Comparison of ENCODE assay signal across 23 cellular contexts in the genomic region with DNA sequence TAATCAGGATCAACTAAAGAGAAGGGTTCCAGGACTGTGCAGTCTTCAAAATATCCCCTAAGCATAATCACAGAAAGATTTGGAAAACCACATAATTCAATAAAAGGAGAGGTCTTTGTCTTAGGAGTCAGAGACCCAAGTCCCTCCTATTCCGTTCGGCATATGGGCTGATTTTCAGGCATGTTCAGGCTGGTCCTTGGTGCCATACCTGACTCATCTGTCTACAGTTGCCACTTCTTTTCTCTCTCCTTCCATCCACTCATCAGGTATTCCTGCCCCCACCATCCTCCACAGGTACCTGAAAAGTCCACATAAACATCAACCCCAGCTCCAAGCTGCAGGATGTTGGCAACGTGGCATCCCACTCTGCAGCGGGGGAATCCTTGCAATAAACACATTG. TPM values are rescaled to one million over a fixed set of nuclear protein-coding genes. Genes with fewer than 3 reads are reported as not detected.
DNase-seq lines count a peak whose midpoint lies in the region; ATAC-seq and TF ChIP-seq lines count a peak whose summit lies in the region.
"Had no signal": no experiment of that assay in that cellular context is flagged by ENCODE, and none has a peak within 500 bp of the region (broad histone marks: within the 10 kb centered on the region; RNA-seq: fewer than 3 reads in every experiment).

No MANE protein-coding gene starts in this region.

- no peaks in the 10 kb centered on the region for H3K27me3 Mint-ChIP-seq in MCF 10A (ENCODE audit: insufficient read depth, unreplicated experiment)

- CTCF ChIA-PET in MCF 10A (lab: Yijun Ruan, JAX) (interaction anchor here (0.7 to 1.1 kb wide), 2 partner anchors 30 to 918 kb away, joined by 5 read pairs; a partner anchor contains a TSS), RWPE1 (lab: Yijun Ruan, JAX) (interaction anchor here (1.1 kb wide), 1 partner anchor 29 kb away, joined by 4 read pairs; no protein-coding TSS in a partner anchor)

- H3K27me3 ChIP-seq in breast epithelium = no peaks in the 10 kb centered on the region
- H3K27me3 ChIP-seq: BLaER1, MG63 had no signal

- H3K27ac Mint-ChIP-seq in MCF 10A (ENCODE audit: low read depth, unreplicated experiment) = no peak overlapping the region

- H3K4me3 ChIP-seq in breast epithelium = no peak overlapping the region
- H3K4me3 ChIP-seq: BLaER1, MG63, SK-N-MC had no signal

- no peaks in the 10 kb centered on the region for H3K9me3 Mint-ChIP-seq in MCF 10A (ENCODE audit: unreplicated experiment)
- H3K9me3 Mint-ChIP-seq: CD4-positive, CD25-positive, alpha-beta regulatory T cell had no signal

- no peak overlapping the region for H3K4me3 Mint-ChIP-seq in MCF 10A (ENCODE audit: unreplicated experiment)
- H3K4me3 Mint-ChIP-seq: CD4-positive, CD25-positive, alpha-beta regulatory T cell had no signal

- peaks cover 6% of the 10 kb centered on the region for H3K4me1 Mint-ChIP-seq in MCF 10A (ENCODE audit: insufficient read depth, unreplicated experiment)

- BruUV-seq in MCF 10A (replicated peaks; lab: Mats Ljungman, UMichigan) = no TSS peak

- ATAC-seq in esophagus mucosa = peak; percentile 75

- TF ChIP-seq CTCF in MCF 10A (IDR thresholded peaks at IDR 0.05; ENCODE audit: unreplicated experiment) = no peak
- TF ChIP-seq CTCF in breast epithelium (IDR thresholded peaks at IDR 0.05) = no peak
- TF ChIP-seq CTCF in RWPE1 (conservative IDR thresholded peaks at IDR 0.05; ENCODE audit: low read depth) = no peak

- TF ChIP-seq POLR2A in breast epithelium (IDR thresholded peaks at IDR 0.05) = no peak

- H3K36me3 Mint-ChIP-seq in MCF 10A (ENCODE audit: insufficient read depth, unreplicated experiment) = no peaks in the 10 kb centered on the region
- H3K36me3 Mint-ChIP-seq: CD4-positive, CD25-positive, alpha-beta regulatory T cell had no signal

- no peaks in the 10 kb centered on the region for H3K9me3 ChIP-seq in breast epithelium
- H3K9me3 ChIP-seq: BLaER1, MG63 had no signal

- POLR2A ChIA-PET in MCF 10A (lab: Yijun Ruan, JAX) (interaction anchor here (0.6 to 2.3 kb wide), 5 partner anchors 11 to 296 kb away, joined by 3 to 8 read pairs (median 3); a partner anchor contains a TSS), RWPE1 (lab: Yijun Ruan, JAX; ENCODE audit: low non-redundant PET) (no interaction called here)

- H3K27ac ChIP-seq in breast epithelium (no peak overlapping the region), RWPE1 (no peak overlapping the region)
- H3K27ac ChIP-seq: BLaER1, SK-N-MC had no signal

- no peaks in the 10 kb centered on the region for H3K36me3 ChIP-seq in breast epithelium
- H3K36me3 ChIP-seq: BLaER1, MG63 had no signal

- DNase-seq in MCF 10A (ENCODE audit: unreplicated experiment) (peak; percentile 59), breast epithelium (ENCODE audit: low spot score in 2 of 2) (no peak), RWPE1 (ENCODE audit: low spot score) (peak; percentile 66), pons (ENCODE audit: low spot score) (no peak), NOMO-1 treated with dmso at 0.1 percent for 144 hours (lab: John Stamatoyannopoulos, UW; ENCODE audit: unreplicated experiment) (no peak)
- DNase-seq in activated T-cell treated with anti-CD3 and anti-CD28 coated beads, Interleukin-2, amount 50 U/mL, for 1 hour = no peak
- DNase-seq: CD4-positive, CD25-positive, alpha-beta regulatory T cell; DMS53; GOT3; HCEC 1CT; KBM-7; MG63; NCI-H1417; NCI-H1694; NCI-H2029 treated with DMSO at 0.1 percent for 48 hours; NCI-H446; NCI-H524 treated with DMSO at 0.1 percent for 48 hours; NCI-H82; RPMI8226; SIG-M5 had no signal

- H3K4me1 ChIP-seq in breast epithelium = no peaks in the 10 kb centered on the region

- intact Hi-C loops in MCF 10A (cut with micrococcal nuclease) (no loop called here), breast epithelium (cut with DNase I; ENCODE audit: low total_unique reads) (no loop called here)

RNA-seq across cellular contexts. Expression of a gene that starts 29.7 kb away (rescaled TPM):
- total RNA-seq in MCF 10A (2022) = 1,201 and 1,563 TPM in 2 replicates
- 1,000 to 10,000 TPM; 1,191 to 1,487 (median 1,340) TPM for total RNA-seq in breast epithelium
- total RNA-seq in esophagus mucosa = 1,140 TPM

Comparison
In these comparisons a context has a peak if more than half of its experiments do, and no peak if none do; other contexts are left out.
1. DNase-seq: peak in MCF 10A (single experiment) and RWPE1 (single experiment); none in breast epithelium (0 of 2), pons (single experiment), NOMO-1 treated with dmso at 0.1 percent for 144 hours (single experiment) and activated T-cell treated with anti-CD3 and anti-CD28 coated beads, Interleukin-2, amount 50 U/mL, for 1 hour (single experiment).